ENCODE assay signal across 3 cellular contexts in genomic region chr14:24937300-24937699, GRCh38.
"Had no signal": no experiment of that assay in that cellular context is flagged by ENCODE, and none has a peak within 500 bp of the region (broad histone marks: within the 10 kb centered on the region; RNA-seq: fewer than 3 reads in every experiment).

No MANE protein-coding gene starts in this region.

- H3K4me3 ChIP-seq: GM23338 had no signal

- DNase-seq: H9, HCEC 1CT had no signal

- H3K4me2 ChIP-seq: GM23338 had no signal

- ATAC-seq: GM23338 had no signal

- H2AFZ ChIP-seq: GM23338 had no signal
